Comparison of ENCODE assay signal across 27 cellular contexts in genomic region chr11:7272373-7272772, GRCh38. TPM values are rescaled to one million over a fixed set of nuclear protein-coding genes. Genes with fewer than 3 reads are reported as not detected.
"Had no signal": no experiment of that assay in that cellular context is flagged by ENCODE, and none has a peak within 500 bp of the region (broad histone marks: within the 10 kb centered on the region; RNA-seq: fewer than 3 reads in every experiment).

No MANE protein-coding gene starts in this region.

- H3K4me1 Mint-ChIP-seq: activated naive CD8-positive, alpha-beta T cell treated with anti-CD3 and anti-CD28 coated beads for 36 hours; naive thymus-derived CD4-positive, alpha-beta T cell; neural crest cell; stimulated activated memory B cell treated with anti-CD40 and anti-IgM and Interleukin-4, amounts not matched to agents 10 μg/mL and 1 μg/mL and 100 μg/mL, for 72 hours had no signal

- H3K9me3 Mint-ChIP-seq: activated naive CD8-positive, alpha-beta T cell treated with anti-CD3 and anti-CD28 coated beads for 36 hours; activated T-cell treated with anti-CD3 and anti-CD28 coated beads, Interleukin-2, amount 50 U/mL, for 24 hours; activated T-helper 2 cell treated with anti-CD3 and anti-CD28 coated beads, Interferon-gamma antibody, Interleukin-2, Interleukin-4, amounts not matched to agents 10 μg/mL and 5 μg/mL and 100 μg/mL, durations not matched to agents 14 hours and 24 hours and 36 hours; neural crest cell; stimulated activated memory B cell treated with anti-CD40 and anti-IgM and Interleukin-4, amounts not matched to agents 10 μg/mL and 1 μg/mL and 100 μg/mL, for 72 hours had no signal

- FAIRE-seq: endometrium, small intestine, urothelium cell line had no signal

- H3K4me3 ChIP-seq: heart right ventricle, lung, transverse colon had no signal

- DNase-seq: activated CD4-positive, alpha-beta T cell treated with anti-CD3 and anti-CD28 coated beads, Interleukin-2, amount 50 U/mL, for 1 hour; activated CD4-positive, CD25-positive, alpha-beta regulatory T cell treated with anti-CD3 and anti-CD28 coated beads, Interleukin-2, amount 50 U/mL, for 72 hours; activated CD8-positive, alpha-beta memory T cell treated with anti-CD3 and anti-CD28 coated beads for 24 hours; activated CD8-positive, alpha-beta memory T cell treated with anti-CD3 and anti-CD28 coated beads, Interleukin-2, amount 50 U/mL, for 4 hours; activated naive CD4-positive, alpha-beta T cell; activated naive CD8-positive, alpha-beta T cell treated with anti-CD3 and anti-CD28 coated beads for 36 hours; activated T-cell treated with anti-CD3 and anti-CD28 coated beads, Interleukin-2, amount 50 U/mL, for 24 hours; cerebellar nuclear complex; cortex of kidney; erythroblast; foreskin fibroblast; heart right ventricle; naive thymus-derived CD4-positive, alpha-beta T cell; occipital lobe; small intestine; stimulated activated CD4-positive, alpha-beta T cell treated with anti-CD3 and anti-CD28 coated beads, Interleukin-2, amount 100 ng/mL, for 24 hours; transverse colon had no signal

- H3K4me3 Mint-ChIP-seq: activated naive CD8-positive, alpha-beta T cell treated with anti-CD3 and anti-CD28 coated beads for 36 hours; activated T-cell treated with anti-CD3 and anti-CD28 coated beads, Interleukin-2, amount 50 U/mL, for 24 hours; naive thymus-derived CD4-positive, alpha-beta T cell; neural crest cell; stimulated activated memory B cell treated with anti-CD40 and anti-IgM and Interleukin-4, amounts not matched to agents 10 μg/mL and 1 μg/mL and 100 μg/mL, for 72 hours had no signal

- H3K9me3 ChIP-seq: transverse colon had no signal

- H3K27ac Mint-ChIP-seq: activated naive CD8-positive, alpha-beta T cell treated with anti-CD3 and anti-CD28 coated beads for 36 hours; activated T-cell treated with anti-CD3 and anti-CD28 coated beads, Interleukin-2, amount 50 U/mL, for 24 hours; activated T-helper 2 cell treated with anti-CD3 and anti-CD28 coated beads, Interferon-gamma antibody, Interleukin-2, Interleukin-4, amounts not matched to agents 10 μg/mL and 5 μg/mL and 100 μg/mL, durations not matched to agents 14 hours and 24 hours and 36 hours; naive thymus-derived CD4-positive, alpha-beta T cell; stimulated activated memory B cell treated with anti-CD40 and anti-IgM and Interleukin-4, amounts not matched to agents 10 μg/mL and 1 μg/mL and 100 μg/mL, for 72 hours had no signal

- H3K4me1 ChIP-seq: heart right ventricle, transverse colon had no signal

- H3K27me3 ChIP-seq: heart right ventricle, transverse colon had no signal

- H3K36me3 Mint-ChIP-seq: activated naive CD8-positive, alpha-beta T cell treated with anti-CD3 and anti-CD28 coated beads for 36 hours; naive thymus-derived CD4-positive, alpha-beta T cell; stimulated activated memory B cell treated with anti-CD40 and anti-IgM and Interleukin-4, amounts not matched to agents 10 μg/mL and 1 μg/mL and 100 μg/mL, for 72 hours had no signal

- H3K36me3 ChIP-seq: heart right ventricle, transverse colon had no signal

- H3K27ac ChIP-seq: heart right ventricle, transverse colon had no signal

- ATAC-seq: heart right ventricle; left lobe of liver; naive thymus-derived CD4-positive, alpha-beta T cell; sciatic nerve; stimulated activated memory B cell treated with anti-CD40 and anti-IgM and Interleukin-4, amounts not matched to agents 10 μg/mL and 1 μg/mL and 100 μg/mL, for 72 hours had no signal

RNA-seq across cellular contexts. Expression of gene SYT9, which starts 20.7 kb away (rescaled TPM):
- total RNA-seq: activated naive CD8-positive, alpha-beta T cell treated with anti-CD3 and anti-CD28 coated beads for 36 hours; activated T-helper 2 cell treated with anti-CD3 and anti-CD28 coated beads, Interferon-gamma antibody, Interleukin-2, Interleukin-4, amounts not matched to agents 10 μg/mL and 5 μg/mL and 100 μg/mL, durations not matched to agents 14 hours and 24 hours and 36 hours; fibroblast of lung; sciatic nerve; T-helper 2 cell treated with Interferon-gamma antibody and Interleukin-4, amounts not matched to agents 100 ng/mL and 5 ng/mL, for 36 hours had no signal
- polyA plus RNA-seq: fibroblast of lung had no signal
